In genomic region chr16:89623511-89624232, GRCh38 we compare ENCODE assay signal across 18 cellular contexts. TPM values are rescaled to one million over a fixed set of nuclear protein-coding genes. Genes with fewer than 3 reads are reported as not detected.
A peak's percentile ranks its signal among the peaks of the same experiment; 100 is the strongest.
DNase-seq lines count a peak whose midpoint lies in the region; ATAC-seq and TF ChIP-seq lines count a peak whose summit lies in the region.
"Had no signal": no experiment of that assay in that cellular context is flagged by ENCODE, and none has a peak within 500 bp of the region (broad histone marks: within the 10 kb centered on the region; RNA-seq: fewer than 3 reads in every experiment).

No MANE protein-coding gene starts in this region.

- H3K4me3 ChIP-seq in fibroblast of mammary gland (ENCODE audit: control insufficient read depth, low read depth, low read length) (no peak overlapping the region), HAP-1 (no peak overlapping the region), PC-9 (no peak overlapping the region)
- H3K4me3 ChIP-seq: GM12878, MG63, pancreas had no signal

- H3K36me3 Mint-ChIP-seq in nephron (ENCODE audit: low read depth), result no peaks in the 10 kb centered on the region
- H3K36me3 Mint-ChIP-seq: memory B cell had no signal

- H3K9me3 Mint-ChIP-seq in nephron, result no peaks in the 10 kb centered on the region
- H3K9me3 Mint-ChIP-seq: activated CD4-positive, alpha-beta T cell treated with anti-CD3 and anti-CD28 coated beads, Interleukin-2, amount 10 ng/mL, durations not matched to agents 24 days and 14 days; effector memory CD8-positive, alpha-beta T cell; memory B cell; T-helper 1 cell treated with Interleukin-12 subunit alpha and Interleukin-12 subunit beta and Interleukin-4 antibody, amounts not matched to agents 30 μg/mL and 1 μg/mL, for 36 hours had no signal

- no peak overlapping the region for H3K27ac ChIP-seq in PC-9
- H3K27ac ChIP-seq: pancreas had no signal

- in situ Hi-C loops in HAP-1 (cut with MboI; ENCODE audit: low sequenced_read_pairs), result no loop called here

- no peak for TF ChIP-seq CTCF in fibroblast of mammary gland (conservative IDR thresholded peaks at IDR 0.05; ENCODE audit: control insufficient read depth, insufficient read depth, low read depth, low read length)
- no peak for TF ChIP-seq CTCF in nephron (IDR thresholded peaks at IDR 0.05; ENCODE audit: unreplicated experiment in 3 of 3)
- no peak for TF ChIP-seq CTCF in PC-9 (conservative IDR thresholded peaks at IDR 0.05)

- H3F3A ChIP-seq in PC-9 (ENCODE audit: insufficient read depth, low read depth), result 0 out of 2 replicates have a peak, but pooled peaks cover 9% of the 10 kb centered on the region

- H3K27ac Mint-ChIP-seq in nephron, result peak overlapping the region; percentile 21 to 33 (median 30)
- H3K27ac Mint-ChIP-seq: activated CD4-positive, alpha-beta T cell treated with anti-CD3 and anti-CD28 coated beads, Interleukin-2, amount 10 ng/mL, durations not matched to agents 24 days and 14 days; effector memory CD8-positive, alpha-beta T cell; memory B cell; T-helper 1 cell treated with Interleukin-12 subunit alpha and Interleukin-12 subunit beta and Interleukin-4 antibody, amounts not matched to agents 30 μg/mL and 1 μg/mL, for 36 hours had no signal

- H3K27me3 Mint-ChIP-seq in nephron (ENCODE audit: low read depth), result peaks cover 37% of the 10 kb centered on the region

- no peak overlapping the region for H3K4me2 ChIP-seq in PC-9

- H3K27me3 ChIP-seq in HAP-1 (ENCODE audit: low read depth) (peaks cover 4% of the 10 kb centered on the region; the same call in 1 of the 2 replicates), PC-9 (ENCODE audit: insufficient read depth, low read depth) (peaks cover 40% of the 10 kb centered on the region)
- H3K27me3 ChIP-seq: MG63, pancreas had no signal

- H3K36me3 ChIP-seq in HAP-1 (replicated peaks), result no peaks in the 10 kb centered on the region
- H3K36me3 ChIP-seq in PC-9 (ENCODE audit: low read depth), result no peaks in the 10 kb centered on the region
- H3K36me3 ChIP-seq: MG63, pancreas had no signal

- H3K79me2 ChIP-seq in PC-9 (ENCODE audit: low read depth), result no peaks in the 10 kb centered on the region

- H3K4me1 Mint-ChIP-seq in nephron, result peaks cover 30% of the 10 kb centered on the region
- H3K4me1 Mint-ChIP-seq: activated CD4-positive, alpha-beta T cell treated with anti-CD3 and anti-CD28 coated beads, Interleukin-2, amount 10 ng/mL, durations not matched to agents 24 days and 14 days had no signal

- H2AFZ ChIP-seq in PC-9, result no peak overlapping the region

- POLR2A ChIA-PET in PC-9 (lab: Charles Lee; ENCODE audit: unreplicated experiment), result interaction anchor here (0.6 kb wide), 1 partner anchor 105 kb away, joined by 5 read pairs; no protein-coding TSS in a partner anchor

- intact Hi-C loops in PC-9 (cut with micrococcal nuclease; ENCODE audit: unreplicated experiment), result no loop called here

- peak; percentile 46 for DNase-seq in AG08395 (ENCODE audit: low spot score)
- DNase-seq in fibroblast of mammary gland (ENCODE audit: low read depth), result peak; percentile 38
- DNase-seq in HAP-1 (ENCODE audit: low spot score in 2 of 2), result no peak
- no peak for DNase-seq in PC-9
- DNase-seq in NCI-H1105 treated with DMSO at 0.1 percent for 48 hours (lab: John Stamatoyannopoulos, UW), result no peak
- DNase-seq: activated CD4-positive, alpha-beta T cell treated with anti-CD3 and anti-CD28 coated beads, Interleukin-2, amount 10 ng/mL, durations not matched to agents 24 days and 14 days; effector memory CD8-positive, alpha-beta T cell; hypothalamus; MG63; NCI-H2227 treated with DMSO at 0.1 percent for 48 hours; stimulated activated CD4-positive, alpha-beta T cell treated with anti-CD3 and anti-CD28 coated beads, Interleukin-1b, Interleukin-23, amount 100 ng/mL, for 48 hours had no signal

- no TSS peak for BruUV-seq in PC-9 (replicated peaks; lab: Mats Ljungman, UMichigan)

- H3K4me3 Mint-ChIP-seq in nephron, result peak overlapping the region in 1 of 3 experiments; percentile 6
- H3K4me3 Mint-ChIP-seq: activated CD4-positive, alpha-beta T cell treated with anti-CD3 and anti-CD28 coated beads, Interleukin-2, amount 10 ng/mL, durations not matched to agents 24 days and 14 days; effector memory CD8-positive, alpha-beta T cell; memory B cell; T-helper 1 cell treated with Interleukin-12 subunit alpha and Interleukin-12 subunit beta and Interleukin-4 antibody, amounts not matched to agents 30 μg/mL and 1 μg/mL, for 36 hours had no signal

- no peaks in the 10 kb centered on the region for H4K20me1 ChIP-seq in PC-9 (ENCODE audit: insufficient read depth)

- H3K9me3 ChIP-seq in HAP-1, result no peaks in the 10 kb centered on the region
- no peaks in the 10 kb centered on the region for H3K9me3 ChIP-seq in PC-9 (ENCODE audit: insufficient read depth, low read depth)
- H3K9me3 ChIP-seq: MG63, pancreas had no signal

- CTCF ChIA-PET in PC-9 (lab: Charles Lee), result no interaction called here

- no peak for ATAC-seq in HG03378 (IDR thresholded peaks at IDR 0.05; ENCODE audit: unreplicated experiment)
- ATAC-seq: effector memory CD8-positive, alpha-beta T cell; GM12878 had no signal

- H3K4me1 ChIP-seq in HAP-1 (no peaks in the 10 kb centered on the region), PC-9 (replicated peaks; ENCODE audit: insufficient read depth) (no peaks in the 10 kb centered on the region)
- H3K4me1 ChIP-seq: pancreas had no signal

- H3K9me2 ChIP-seq in PC-9 (ENCODE audit: insufficient read depth), result no peaks in the 10 kb centered on the region

TF ChIP-seq in PFSK-1, 5 proteins besides CTCF, POLR2A, EP300 and RAD21:
- TF ChIP-seq SIN3A (IDR thresholded peaks at IDR 0.05; ENCODE audit: borderline replicate concordance, insufficient read depth, low read length), result no peak; the same call in 1 of the 2 replicates
- TF ChIP-seq POLR2AphosphoS5 (IDR thresholded peaks at IDR 0.05; ENCODE audit: low read depth, low read length), result no peak
- TF ChIP-seq TAF1 (IDR thresholded peaks at IDR 0.05; ENCODE audit: borderline replicate concordance, insufficient read depth, low read length), result no peak
- peak; percentile 37 for TF ChIP-seq FOXP2 (optimal IDR thresholded peaks at IDR 0.05; ENCODE audit: borderline replicate concordance, extremely low read depth, extremely low read length, insufficient read depth)
TF ChIP-seq in PFSK-1: peak in this region for 1.

RNA-seq across cellular contexts. Expression of gene DPEP1, which starts 10.2 kb away (rescaled TPM):
- polyA plus RNA-seq in PFSK-1 (2012; ENCODE audit: insufficient read length, low read depth), result 2.2 TPM
- total RNA-seq in PC-9 (2021), result not detected in 2 replicates
- total RNA-seq: activated CD4-positive, alpha-beta T cell treated with anti-CD3 and anti-CD28 coated beads, Interleukin-2, amount 10 ng/mL, durations not matched to agents 24 days and 14 days; GM12878 had no signal
- polyA plus RNA-seq: GM12878 had no signal

RNA-seq across cellular contexts. Expression of gene CHMP1A, which starts 33.8 kb away (rescaled TPM):
- polyA plus RNA-seq in PFSK-1 (2012; ENCODE audit: insufficient read length, low read depth), result 63.0 TPM
- total RNA-seq in PC-9 (2021), result 151 and 237 TPM in 2 replicates

RNA-seq across cellular contexts. Expression of gene SPATA33, which starts 34.0 kb away (rescaled TPM):
- 2.5 TPM for polyA plus RNA-seq in PFSK-1 (2012; ENCODE audit: insufficient read length, low read depth)
- 21.0 and 25.6 TPM in 2 replicates for total RNA-seq in PC-9 (2021)

RNA-seq across cellular contexts. Expression of gene CPNE7, which starts 48.1 kb away (rescaled TPM):
- polyA plus RNA-seq in PFSK-1 (2012; ENCODE audit: insufficient read length, low read depth), result not detected
- total RNA-seq in PC-9 (2021), result 19.5 and 27.8 TPM in 2 replicates

Comparison
In these comparisons a context has a peak if more than half of its experiments do, and no peak if none do; other contexts are left out.
1. DNase-seq: peak in AG08395 (single experiment) and fibroblast of mammary gland (single experiment); none in HAP-1 (0 of 2), PC-9 (0 of 2) and NCI-H1105 treated with DMSO at 0.1 percent for 48 hours (single experiment).